Comparison of ENCODE assay signal across 23 cellular contexts in genomic region chr19:5054551-5055456, GRCh38.
DNase-seq lines count a peak whose midpoint lies in the region; ATAC-seq lines count a peak whose summit lies in the region.
"Had no signal": no experiment of that assay in that cellular context is flagged by ENCODE, and none has a peak within 500 bp of the region (broad histone marks: within the 10 kb centered on the region; RNA-seq: fewer than 3 reads in every experiment).

No MANE protein-coding gene starts in this region.

- DNase-seq in Right ventricle myocardium superior (peak; percentile 71), GDM1 (lab: John Stamatoyannopoulos, UW) (no peak), NCI-H1092 (lab: John Stamatoyannopoulos, UW) (no peak), mesenteric fat pad (ENCODE audit: low spot score) (no peak)
- DNase-seq in stimulated activated effector memory CD8-positive, alpha-beta T cell treated with anti-CD3 and anti-CD28 coated beads, Interleukin-12 subunit alpha, Interleukin-12 subunit beta, amount 100 ng/mL, for 72 hours (ENCODE audit: low spot score in 2 of 2): no peak
- DNase-seq in stimulated activated CD4-positive, alpha-beta T cell treated with anti-CD3 and anti-CD28 coated beads, Interleukin-2, amount 100 ng/mL, for 24 hours: no peak
- DNase-seq: ACHN; activated CD4-positive, alpha-beta memory T cell treated with anti-CD3 and anti-CD28 coated beads for 36 hours; aorta; COR-L47; naive B cell; NCI-H1436 treated with DMSO at 0.1 percent for 48 hours; NCI-H446; NCI-H82; small intestine; stimulated activated CD8-positive, alpha-beta memory T cell treated with anti-CD3 and anti-CD28 coated beads, Interleukin-4, amount 100 ng/mL, for 48 hours; T-helper 1 cell had no signal

- H3K4me3 Mint-ChIP-seq in stimulated activated effector memory CD8-positive, alpha-beta T cell treated with anti-CD3 and anti-CD28 coated beads, Interleukin-12 subunit alpha, Interleukin-12 subunit beta, amount 100 ng/mL, for 72 hours: no peak overlapping the region
- H3K4me3 Mint-ChIP-seq: activated CD4-positive, alpha-beta memory T cell treated with anti-CD3 and anti-CD28 coated beads for 36 hours; activated naive CD4-positive, alpha-beta T cell treated with anti-CD3 and anti-CD28 coated beads, Interleukin-2, amount 50 U/mL, for 24 hours had no signal

- H3K4me1 Mint-ChIP-seq in stimulated activated effector memory CD8-positive, alpha-beta T cell treated with anti-CD3 and anti-CD28 coated beads, Interleukin-12 subunit alpha, Interleukin-12 subunit beta, amount 100 ng/mL, for 72 hours: peaks cover 20% of the 10 kb centered on the region
- H3K4me1 Mint-ChIP-seq: activated naive CD4-positive, alpha-beta T cell treated with anti-CD3 and anti-CD28 coated beads, Interleukin-2, amount 50 U/mL, for 24 hours had no signal

- H3K27me3 ChIP-seq in layer of hippocampus (ENCODE audit: control insufficient read depth, insufficient read depth, low read length): no peaks in the 10 kb centered on the region
- H3K27me3 ChIP-seq: BLaER1 had no signal

- intact Hi-C loops in Right ventricle myocardium superior (cut with DNase I): loop anchor here (5.0 kb wide), 1 partner anchor 522 kb away; no protein-coding TSS in a partner anchor

- ATAC-seq in Right ventricle myocardium superior (ENCODE audit: poor library complexity): peak; percentile 65
- no peak for ATAC-seq in stimulated activated effector memory CD8-positive, alpha-beta T cell treated with anti-CD3 and anti-CD28 coated beads, Interleukin-12 subunit alpha, Interleukin-12 subunit beta, amount 100 ng/mL, for 72 hours
- ATAC-seq: HCT116 had no signal

- peaks cover 47% of the 10 kb centered on the region for H3K36me3 Mint-ChIP-seq in stimulated activated effector memory CD8-positive, alpha-beta T cell treated with anti-CD3 and anti-CD28 coated beads, Interleukin-12 subunit alpha, Interleukin-12 subunit beta, amount 100 ng/mL, for 72 hours

- no peaks in the 10 kb centered on the region for H3K9me3 Mint-ChIP-seq in stimulated activated effector memory CD8-positive, alpha-beta T cell treated with anti-CD3 and anti-CD28 coated beads, Interleukin-12 subunit alpha, Interleukin-12 subunit beta, amount 100 ng/mL, for 72 hours
- H3K9me3 Mint-ChIP-seq: activated CD4-positive, alpha-beta memory T cell treated with anti-CD3 and anti-CD28 coated beads for 36 hours; activated naive CD4-positive, alpha-beta T cell treated with anti-CD3 and anti-CD28 coated beads, Interleukin-2, amount 50 U/mL, for 24 hours; activated T-helper 2 cell treated with anti-CD3 and anti-CD28 coated beads, Interferon-gamma antibody, Interleukin-2, Interleukin-4, amounts not matched to agents 10 μg/mL and 5 μg/mL and 100 μg/mL, durations not matched to agents 14 hours and 24 hours and 36 hours; naive B cell had no signal

- peak overlapping the region; percentile 56 for H3K27ac Mint-ChIP-seq in stimulated activated effector memory CD8-positive, alpha-beta T cell treated with anti-CD3 and anti-CD28 coated beads, Interleukin-12 subunit alpha, Interleukin-12 subunit beta, amount 100 ng/mL, for 72 hours
- H3K27ac Mint-ChIP-seq: activated CD4-positive, alpha-beta memory T cell treated with anti-CD3 and anti-CD28 coated beads for 36 hours; activated naive CD4-positive, alpha-beta T cell treated with anti-CD3 and anti-CD28 coated beads, Interleukin-2, amount 50 U/mL, for 24 hours; activated T-helper 2 cell treated with anti-CD3 and anti-CD28 coated beads, Interferon-gamma antibody, Interleukin-2, Interleukin-4, amounts not matched to agents 10 μg/mL and 5 μg/mL and 100 μg/mL, durations not matched to agents 14 hours and 24 hours and 36 hours had no signal

- H3K27ac ChIP-seq in angular gyrus (ENCODE audit: low read depth, low read length): peak overlapping the region; percentile 55
- H3K27ac ChIP-seq in layer of hippocampus (ENCODE audit: low read depth, low read length): peak overlapping the region; percentile 63
